21 cellular contexts compared by ENCODE assay signal in the genomic region with DNA sequence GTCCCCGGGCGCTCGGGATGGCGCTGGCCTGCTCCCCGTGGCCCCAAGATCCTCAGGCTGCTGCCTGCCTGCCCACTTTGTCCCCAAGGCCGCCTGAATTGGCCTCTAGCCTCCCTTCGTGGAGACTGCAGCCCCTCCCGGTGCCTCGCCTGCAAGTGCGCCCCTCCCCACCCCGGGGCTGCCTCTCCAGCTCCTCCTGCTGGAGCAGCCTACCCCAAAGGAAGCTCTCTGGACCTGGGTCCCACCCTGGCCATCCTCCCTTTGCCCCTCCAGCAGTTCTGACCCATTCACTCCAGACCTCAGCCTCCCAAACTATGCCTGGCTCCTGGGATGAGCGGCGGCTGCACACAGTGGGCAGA. TPM values are rescaled to one million over a fixed set of nuclear protein-coding genes. Genes with fewer than 3 reads are reported as not detected.
A peak's percentile ranks its signal among the peaks of the same experiment; 100 is the strongest.
DNase-seq lines count a peak whose midpoint lies in the region; ATAC-seq and TF ChIP-seq lines count a peak whose summit lies in the region.
"Had no signal": no experiment of that assay in that cellular context is flagged by ENCODE, and none has a peak within 500 bp of the region (broad histone marks: within the 10 kb centered on the region; RNA-seq: fewer than 3 reads in every experiment).

No MANE protein-coding gene starts in this region.

- H3K4me2 ChIP-seq in OCI-LY1 (ENCODE audit: low read length): peak overlapping the region; percentile 70; the same call in 1 of the 2 replicates
- H3K4me2 ChIP-seq in GM23248 (ENCODE audit: unreplicated experiment): no peak overlapping the region

- H3K9ac ChIP-seq in OCI-LY1 (ENCODE audit: low read length) (no peak overlapping the region), GM23248 (no peak overlapping the region)

- H3K4me3 ChIP-seq in heart right ventricle (no peak overlapping the region), OCI-LY1 (ENCODE audit: low read depth, low read length, poor library complexity, severe bottlenecking) (no peak overlapping the region), epithelial cell of proximal tubule (ENCODE audit: low read depth, low read length) (no peak overlapping the region), transverse colon (no peak overlapping the region), GM23248 (no peak overlapping the region)
- H3K4me3 ChIP-seq: coronary artery, HAP-1, ovary had no signal

- H2AFZ ChIP-seq in OCI-LY1 (ENCODE audit: low read length): no peak overlapping the region
- no peak overlapping the region for H2AFZ ChIP-seq in GM23248

- H3K9me3 ChIP-seq in heart right ventricle (no peaks in the 10 kb centered on the region), OCI-LY1 (ENCODE audit: low read length) (peaks cover under 1% of the 10 kb centered on the region; the same call in 1 of the 2 replicates), transverse colon (no peaks in the 10 kb centered on the region), GM23248 (ENCODE audit: low read depth) (no peaks in the 10 kb centered on the region)
- H3K9me3 ChIP-seq: HAP-1, ovary had no signal

- H3F3A ChIP-seq in OCI-LY1 (ENCODE audit: insufficient read depth, low read length) (no peaks in the 10 kb centered on the region), GM23248 (ENCODE audit: insufficient read depth) (no peaks in the 10 kb centered on the region)

- in situ Hi-C loops in transverse colon (cut with MboI; ENCODE audit: low pct_ligation_motif_present in 1 of 4, low pct_unique_long_range_greater_than_20kb in 1 of 4, low sequenced_read_pairs in 3 of 4) (no loop called here), GM23248 (cut with MboI) (no loop called here)

- no peak overlapping the region for H3K27ac ChIP-seq in heart right ventricle
- no peak overlapping the region for H3K27ac ChIP-seq in OCI-LY1 (ENCODE audit: low read depth, low read length, poor library complexity, severe bottlenecking)
- H3K27ac ChIP-seq in transverse colon: no peak overlapping the region
- no peak overlapping the region for H3K27ac ChIP-seq in GM23248
- H3K27ac ChIP-seq: coronary artery, ovary had no signal

- H4K20me1 ChIP-seq in OCI-LY1 (ENCODE audit: insufficient read depth, low read length): no peaks in the 10 kb centered on the region
- H4K20me1 ChIP-seq in GM23248 (ENCODE audit: insufficient read depth): no peaks in the 10 kb centered on the region

- H3K27me3 ChIP-seq in heart right ventricle (peaks cover 0 to 6% (median 0%) of the 10 kb centered on the region in 7 donors), OCI-LY1 (ENCODE audit: insufficient read depth, low read length) (peaks cover 1% of the 10 kb centered on the region), transverse colon (no peaks in the 10 kb centered on the region), GM23248 (replicated peaks; ENCODE audit: insufficient read depth) (no peaks in the 10 kb centered on the region)
- H3K27me3 ChIP-seq: ovary had no signal

- H3K79me2 ChIP-seq in OCI-LY1 (ENCODE audit: insufficient read depth, low read length): no peaks in the 10 kb centered on the region
- H3K79me2 ChIP-seq in GM23248 (ENCODE audit: insufficient read depth): no peaks in the 10 kb centered on the region

- WGBS in heart right ventricle, 2 donors: 78 to 83% methylated on average over 13 of the region's 13 CpGs
- 79% methylated on average over 8 of the region's 13 CpGs; no CpG with 5 or more reads in 1 of the 2 donors for WGBS in transverse colon (ENCODE audit: low coverage in 1 of 2), 2 donors
- WGBS in GM23248 (ENCODE audit: low coverage in 1 of 2, low lambda C conversion rate in 2 of 2, missing lambda C conversion rate in 2 of 2), 2 experiments: 71 to 76% methylated on average over 13 of the region's 13 CpGs

- ATAC-seq in left ventricle myocardium superior (no peak), heart right ventricle (no peak), GM18873 (IDR thresholded peaks at IDR 0.05; ENCODE audit: low FRiP score, unreplicated experiment) (no peak)
- ATAC-seq: stimulated activated naive CD8-positive, alpha-beta T cell treated with anti-CD3 and anti-CD28 coated beads, Interleukin-15, Interleukin-2, amounts not matched to agents 100 U/mL and 50 U/mL, for 24 hours had no signal

- TF ChIP-seq POLR2A in transverse colon (IDR thresholded peaks at IDR 0.05): no peak

- no peaks in the 10 kb centered on the region for H3K9me2 ChIP-seq in OCI-LY1 (ENCODE audit: low read depth, low read length)
- no peaks in the 10 kb centered on the region for H3K9me2 ChIP-seq in GM23248 (ENCODE audit: insufficient read depth)

- intact Hi-C loops in left ventricle myocardium superior (cut with micrococcal nuclease) (no loop called here), heart right ventricle (cut with DNase I) (no loop called here), transverse colon (cut with DNase I; ENCODE audit: low total_unique reads) (no loop called here)

- H3K4me1 ChIP-seq in heart right ventricle: peaks cover 0 to 21% (median 0%) of the 10 kb centered on the region in 9 donors
- peaks cover 32% of the 10 kb centered on the region for H3K4me1 ChIP-seq in OCI-LY1 (ENCODE audit: insufficient read depth, low read length, severe bottlenecking)
- H3K4me1 ChIP-seq in transverse colon: peaks cover 0 to 12% (median 6%) of the 10 kb centered on the region in 4 donors
- no peaks in the 10 kb centered on the region for H3K4me1 ChIP-seq in GM23248 (ENCODE audit: insufficient read depth)
- H3K4me1 ChIP-seq: HAP-1 had no signal

- no peaks in the 10 kb centered on the region for H3K36me3 ChIP-seq in heart right ventricle
- H3K36me3 ChIP-seq in OCI-LY1 (ENCODE audit: insufficient read depth, low read length): no peaks in the 10 kb centered on the region; the same call in 1 of the 2 replicates
- H3K36me3 ChIP-seq in transverse colon: no peaks in the 10 kb centered on the region
- no peaks in the 10 kb centered on the region for H3K36me3 ChIP-seq in GM23248 (ENCODE audit: low read depth)
- H3K36me3 ChIP-seq: HAP-1, ovary had no signal

- TF ChIP-seq CTCF in heart right ventricle (IDR thresholded peaks at IDR 0.05) (no peak), OCI-LY1 (IDR thresholded peaks at IDR 0.05; ENCODE audit: low read length) (no peak; the same call in 1 of the 2 replicates), epithelial cell of proximal tubule (conservative IDR thresholded peaks at IDR 0.05; ENCODE audit: low read depth, low read length) (peak; percentile 18), transverse colon (IDR thresholded peaks at IDR 0.05) (no peak)

- TF ChIP-seq EP300 in transverse colon (IDR thresholded peaks at IDR 0.05; ENCODE audit: low read depth): no peak

- DNase-seq in left ventricle myocardium superior (peak; percentile 16), heart right ventricle (no peak), epithelial cell of proximal tubule (ENCODE audit: low read depth) (no peak), transverse colon (peak; percentile 8), GM23248 (no peak)
- DNase-seq in stimulated activated CD4-positive, alpha-beta T cell treated with anti-CD3 and anti-CD28 coated beads, Interleukin-15, amount 100 ng/mL, for 24 hours: no peak
- DNase-seq: activated CD4-positive, alpha-beta T cell treated with anti-CD3 and anti-CD28 coated beads, Interleukin-2, amount 10 ng/mL, durations not matched to agents 7 days and 5 days; kidney glomerular epithelial cell; NCI-H2107; NCI-H774; small intestine; stimulated activated naive CD8-positive, alpha-beta T cell treated with anti-CD3 and anti-CD28 coated beads, Interleukin-15, Interleukin-2, amounts not matched to agents 100 U/mL and 50 U/mL, for 24 hours; T-helper 9 cell had no signal

RNA-seq across cellular contexts. Expression of a gene that starts 6.2 kb away (rescaled TPM):
- total RNA-seq in left ventricle myocardium superior (not detected), heart right ventricle (1 to 10 TPM in 1 of 10 donors, under 1 TPM in 7, not detected in 2; 0.10 to 1.7 (median 0.38) TPM), epithelial cell of proximal tubule (0.14 and 2.7 TPM in 2 replicates), transverse colon (1 to 10 TPM in 2 of 4 donors, under 1 TPM in 2; 0.14 to 4.4 (median 0.72) TPM)
- polyA plus RNA-seq in heart right ventricle (under 1 TPM; 0.01 to 0.29 TPM), GM23248 (2016; fragmentation: Nextera tagmentation; extraction: Ambion mirVana) (0.19 and 0.60 TPM in 2 replicates)
- total RNA-seq in GM23248 (2014; rRNA removed; shearing (Covaris generic)): 1.4 and 1.5 TPM in 2 replicates
- total RNA-seq: aorta, M059J, Right ventricle myocardium superior had no signal

RNA-seq across cellular contexts. Expression of a gene that starts 32.1 kb away (rescaled TPM):
- 22.0 TPM for total RNA-seq in left ventricle myocardium superior
- 10 to 100 TPM; 18.9 to 30.1 (median 26.7) TPM for total RNA-seq in heart right ventricle
- 1 to 10 TPM; 3.0 to 9.8 TPM for polyA plus RNA-seq in heart right ventricle
- total RNA-seq in epithelial cell of proximal tubule: 0.72 and 1.7 TPM in 2 replicates
- 1 to 10 TPM in 1 of 4 donors, under 1 TPM in 1, not detected in 2; 0.14 to 5.6 TPM for total RNA-seq in transverse colon
- total RNA-seq in GM23248 (2014; rRNA removed; shearing (Covaris generic)): 0.11 TPM in 1 of 2 replicates, not detected in the other
- polyA plus RNA-seq in GM23248 (2016; fragmentation: Nextera tagmentation; extraction: Ambion mirVana): 0.05 TPM in 1 of 2 replicates, not detected in the other
- total RNA-seq: activated CD4-positive, alpha-beta T cell treated with anti-CD3 and anti-CD28 coated beads, Interleukin-2, amount 10 ng/mL, durations not matched to agents 7 days and 5 days; M059J had no signal

RNA-seq across cellular contexts. Expression of a gene that starts 45.5 kb away (rescaled TPM):
- total RNA-seq in left ventricle myocardium superior (14.7 TPM), heart right ventricle (10 to 100 TPM in 7 of 10 donors, 1 to 10 TPM in 3; 8.3 to 14.5 (median 11.4) TPM), epithelial cell of proximal tubule (11.5 and 41.5 TPM in 2 replicates), transverse colon (10 to 100 TPM in 3 of 4 donors, 1 to 10 TPM in 1; 9.4 to 24.3 (median 11.1) TPM)
- polyA plus RNA-seq in heart right ventricle (10 to 100 TPM in 1 of 2 donors, 1 to 10 TPM in 1; 8.7 to 13.5 TPM), GM23248 (2016; fragmentation: Nextera tagmentation; extraction: Ambion mirVana) (7.4 and 10.3 TPM in 2 replicates)
- 12.5 and 14.8 TPM in 2 replicates for total RNA-seq in GM23248 (2014; rRNA removed; shearing (Covaris generic))

RNA-seq across cellular contexts. Expression of a gene that starts 52.5 kb away (rescaled TPM):
- total RNA-seq in left ventricle myocardium superior (not detected), heart right ventricle (1 to 10 TPM in 1 of 10 donors, under 1 TPM in 3, not detected in 6; 0.11 to 1.3 (median 0.60) TPM), epithelial cell of proximal tubule (9.8 and 86.8 TPM in 2 replicates), transverse colon (under 1 TPM in 1 of 4 donors, not detected in 3; 0.41 TPM)
- polyA plus RNA-seq in heart right ventricle (under 1 TPM in 1 of 2 donors, not detected in 1; 0.68 TPM), GM23248 (2016; fragmentation: Nextera tagmentation; extraction: Ambion mirVana) (0.41 and 0.79 TPM in 2 replicates)
- 0.51 and 0.86 TPM in 2 replicates for total RNA-seq in GM23248 (2014; rRNA removed; shearing (Covaris generic))
- total RNA-seq: activated CD4-positive, alpha-beta T cell treated with anti-CD3 and anti-CD28 coated beads, Interleukin-2, amount 10 ng/mL, durations not matched to agents 7 days and 5 days; Right ventricle myocardium superior had no signal

Comparison
In these comparisons a context has a peak if more than half of its experiments do, and no peak if none do; other contexts are left out.
1. DNase-seq: peak in left ventricle myocardium superior (single experiment) and transverse colon (single experiment); none in heart right ventricle (0 of 2), epithelial cell of proximal tubule (single experiment), stimulated activated CD4-positive, alpha-beta T cell treated with anti-CD3 and anti-CD28 coated beads, Interleukin-15, amount 100 ng/mL, for 24 hours (single experiment) and GM23248 (single experiment).